ENCODE assay signal across 5 cellular contexts in the genomic region with DNA sequence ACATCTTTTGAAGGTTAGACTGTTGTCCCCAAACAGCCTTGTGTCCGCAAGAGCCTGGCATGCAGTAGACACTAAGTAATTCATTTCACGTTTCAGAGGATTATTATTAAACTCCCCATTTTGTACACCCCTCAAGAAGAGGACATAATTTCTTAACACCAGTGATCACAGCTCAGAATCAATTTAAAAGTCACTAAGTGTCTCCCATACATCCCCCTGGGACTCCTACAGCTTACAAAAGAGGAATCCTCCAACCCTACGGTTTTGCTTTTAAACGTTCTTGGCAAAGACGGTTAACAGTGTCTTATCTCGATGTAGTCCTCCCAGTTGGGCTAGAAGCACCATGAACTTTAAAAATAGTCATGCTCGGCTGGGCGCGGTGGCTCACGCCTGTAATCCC.
DNase-seq lines count a peak whose midpoint lies in the region; ATAC-seq, FAIRE-seq and TF ChIP-seq lines count a peak whose summit lies in the region.
"Not testable (repeated sequence)": the region's sequence is repeated elsewhere in the genome, so short reads cannot be mapped to it uniquely, and the experiment has no call there.

No MANE protein-coding gene starts in this region.

- not testable (repeated sequence) for H3K27me3 ChIP-seq in A673 (replicated peaks; ENCODE audit: insufficient read depth, low read depth, low read length, poor library complexity); keratinocyte (ENCODE audit: control insufficient read depth, extremely low read depth, insufficient read depth, low read length)

- H4K20me1 ChIP-seq in keratinocyte (ENCODE audit: control insufficient read depth, extremely low read depth, insufficient read depth, low read length) = not testable (repeated sequence)

- not testable (repeated sequence) for H3K9ac ChIP-seq in keratinocyte (ENCODE audit: control insufficient read depth, extremely low read depth, insufficient read depth, low read length)

- not testable (repeated sequence) for H3K4me3 ChIP-seq in A673 (ENCODE audit: low read depth, low read length, poor library complexity, severe bottlenecking); keratinocyte (ENCODE audit: control insufficient read depth in 2 of 3, extremely low read depth in 1 of 3, insufficient read depth in 2 of 3, low read depth in 1 of 3, low read length in 3 of 3)

- dilution Hi-C loops in keratinocyte (cut with MboI; ENCODE audit: extremely low pct_ligation_motif_present, low sequenced_read_pairs) = not testable (repeated sequence)

- not testable (repeated sequence) for H3K4me1 ChIP-seq in A673 (ENCODE audit: insufficient read depth, low read length, poor library complexity, severe bottlenecking); keratinocyte (ENCODE audit: control insufficient read depth, extremely low read depth, insufficient read depth, low read length)

- H3K9me3 ChIP-seq in A673 (ENCODE audit: low read depth, low read length, poor library complexity, severe bottlenecking); keratinocyte (ENCODE audit: control insufficient read depth, low read depth, low read length): not testable (repeated sequence)

- BruUV-seq in A673 (replicated peaks; lab: Mats Ljungman, UMichigan) = not testable (repeated sequence)

- not testable (repeated sequence) for TF ChIP-seq CTCF in A673 (conservative IDR thresholded peaks at IDR 0.05; ENCODE audit: low read depth, low read length); activated B cell treated with CpG ODN at 0.5 μM for 24 hours (IDR thresholded peaks at IDR 0.05); keratinocyte (optimal IDR thresholded peaks at IDR 0.05 in 1 of 3, IDR thresholded peaks at IDR 0.05 in 1 of 3, conservative IDR thresholded peaks at IDR 0.05 in 1 of 3; ENCODE audit: extremely low read depth in 1 of 3, insufficient read depth in 2 of 3, low read length in 3 of 3)

- peak; percentile 62 for ATAC-seq in activated B cell treated with CpG ODN at 0.5 μM for 24 hours (ENCODE audit: low read depth)
- peak; percentile 72 to 86 for ATAC-seq in naive B cell (ENCODE audit: low read depth in 2 of 2)

- not testable (repeated sequence) for H3K4me1 Mint-ChIP-seq in activated B cell treated with CpG ODN at 0.5 μM for 24 hours, naive B cell

- not testable (repeated sequence) for H3K27me3 Mint-ChIP-seq in activated B cell treated with CpG ODN at 0.5 μM for 24 hours, naive B cell

- peak; percentile 37 for DNase-seq in A673 (ENCODE audit: low spot score)
- DNase-seq in GM18507 (ENCODE audit: extremely low spot score, insufficient read length, low read depth); activated B cell treated with CpG ODN at 0.5 μM for 24 hours; keratinocyte (ENCODE audit: low read depth, low spot score); naive B cell: not testable (repeated sequence)

- not testable (repeated sequence) for H3K79me2 ChIP-seq in keratinocyte (ENCODE audit: control insufficient read depth, insufficient read depth, low read length)

- intact Hi-C loops in A673 (cut with micrococcal nuclease; ENCODE audit: unreplicated experiment); activated B cell treated with CpG ODN at 0.5 μM for 24 hours (cut with micrococcal nuclease): not testable (repeated sequence)

- POLR2A ChIA-PET in A673 (lab: Charles Lee; ENCODE audit: low non-redundant PET); activated B cell treated with CpG ODN at 0.5 μM for 24 hours (lab: Charles Lee): not testable (repeated sequence)

- not testable (repeated sequence) for H2AFZ ChIP-seq in keratinocyte (ENCODE audit: control insufficient read depth, low read length)

- peaks cover 57% of the 10 kb centered on the region for H3K36me3 Mint-ChIP-seq in activated B cell treated with CpG ODN at 0.5 μM for 24 hours (ENCODE audit: low read depth)
- not testable (repeated sequence) for H3K36me3 Mint-ChIP-seq in naive B cell

- not testable (repeated sequence) for H3K4me2 ChIP-seq in keratinocyte (ENCODE audit: control insufficient read depth, extremely low read depth, insufficient read depth, low read depth, low read length)

- H3K4me3 Mint-ChIP-seq in activated B cell treated with CpG ODN at 0.5 μM for 24 hours, naive B cell: not testable (repeated sequence)

- not testable (repeated sequence) for H3K9me3 Mint-ChIP-seq in activated B cell treated with CpG ODN at 0.5 μM for 24 hours, naive B cell

- CTCF ChIA-PET in A673 (lab: Charles Lee); activated B cell treated with CpG ODN at 0.5 μM for 24 hours (lab: Charles Lee): not testable (repeated sequence)

- not testable (repeated sequence) for H3K27ac Mint-ChIP-seq in activated B cell treated with CpG ODN at 0.5 μM for 24 hours
- peak overlapping the region in 1 of 6 donors; percentile 79 for H3K27ac Mint-ChIP-seq in naive B cell

- not testable (repeated sequence) for H3K36me3 ChIP-seq in A673 (ENCODE audit: insufficient read depth, low read length, poor library complexity, severe bottlenecking); keratinocyte (ENCODE audit: control insufficient read depth in 2 of 2, extremely low read depth in 1 of 2, insufficient read depth in 2 of 2, low read length in 2 of 2)

- H3K27ac ChIP-seq in A673 (ENCODE audit: low read depth, low read length, poor library complexity, severe bottlenecking); keratinocyte (ENCODE audit: control insufficient read depth, insufficient read depth, low read length): not testable (repeated sequence)

- H3K9me1 ChIP-seq in keratinocyte (ENCODE audit: control insufficient read depth, extremely low read depth, insufficient read depth, low read length) = not testable (repeated sequence)

- FAIRE-seq in GM18507 (lab: Jason Lieb, UNC) (peak; percentile 64), keratinocyte (lab: Jason Lieb, UNC) (peak; percentile 32)
